27 cellular contexts compared by ENCODE assay signal in genomic region chr1:72197786-72198185, GRCh38.
"Had no signal": no experiment of that assay in that cellular context is flagged by ENCODE, and none has a peak within 500 bp of the region (broad histone marks: within the 10 kb centered on the region; RNA-seq: fewer than 3 reads in every experiment).

No MANE protein-coding gene starts in this region.

- H3K4me1 ChIP-seq: ascending aorta, colonic mucosa, spleen, thyroid gland had no signal

- H3K27ac Mint-ChIP-seq: activated CD4-positive, alpha-beta memory T cell treated with anti-CD3 and anti-CD28 coated beads, Interleukin-2, amount 10 ng/mL, durations not matched to agents 7 days and 5 days; activated CD4-positive, alpha-beta T cell treated with anti-CD3 and anti-CD28 coated beads, Interleukin-2, amount 10 ng/mL, durations not matched to agents 24 days and 14 days; activated naive CD4-positive, alpha-beta T cell treated with anti-CD3 and anti-CD28 coated beads, Interleukin-2, amount 10 ng/mL, durations not matched to agents 7 days and 5 days; activated naive CD8-positive, alpha-beta T cell treated with anti-CD3 and anti-CD28 coated beads, Interleukin-2, amount 50 U/mL, for 24 hours; activated T-cell treated with anti-CD3 and anti-CD28 coated beads, Interleukin-2, amount 50 U/mL, for 72 hours; effector memory CD8-positive, alpha-beta T cell; naive B cell; T-helper 2 cell treated with Interferon-gamma antibody and Interleukin-4, amounts not matched to agents 5 μg/mL and 100 μg/mL, for 36 hours had no signal

- H3K36me3 ChIP-seq: ascending aorta, colonic mucosa, spleen, thyroid gland had no signal

- H3K27ac ChIP-seq: ascending aorta, colonic mucosa, spleen, thyroid gland, VCaP had no signal

- H3K4me2 ChIP-seq: SK-N-SH had no signal

- H3K27me3 Mint-ChIP-seq: activated CD4-positive, alpha-beta memory T cell treated with anti-CD3 and anti-CD28 coated beads, Interleukin-2, amount 10 ng/mL, durations not matched to agents 7 days and 5 days; activated CD4-positive, alpha-beta T cell treated with anti-CD3 and anti-CD28 coated beads, Interleukin-2, amount 10 ng/mL, durations not matched to agents 24 days and 14 days; activated naive CD4-positive, alpha-beta T cell treated with anti-CD3 and anti-CD28 coated beads, Interleukin-2, amount 10 ng/mL, durations not matched to agents 7 days and 5 days; activated naive CD8-positive, alpha-beta T cell treated with anti-CD3 and anti-CD28 coated beads, Interleukin-2, amount 50 U/mL, for 24 hours; central memory CD8-positive, alpha-beta T cell; effector memory CD8-positive, alpha-beta T cell; naive B cell had no signal

- H3K4me1 Mint-ChIP-seq: activated CD4-positive, alpha-beta memory T cell treated with anti-CD3 and anti-CD28 coated beads, Interleukin-2, amount 10 ng/mL, durations not matched to agents 7 days and 5 days; activated CD4-positive, alpha-beta T cell treated with anti-CD3 and anti-CD28 coated beads, Interleukin-2, amount 10 ng/mL, durations not matched to agents 24 days and 14 days; activated naive CD4-positive, alpha-beta T cell treated with anti-CD3 and anti-CD28 coated beads, Interleukin-2, amount 10 ng/mL, durations not matched to agents 7 days and 5 days; activated naive CD8-positive, alpha-beta T cell treated with anti-CD3 and anti-CD28 coated beads, Interleukin-2, amount 50 U/mL, for 24 hours; central memory CD8-positive, alpha-beta T cell; naive B cell; neural crest cell had no signal

- H3K9me3 ChIP-seq: ascending aorta, colonic mucosa, SK-N-SH, thyroid gland had no signal

- H3K9me3 Mint-ChIP-seq: activated CD4-positive, alpha-beta memory T cell treated with anti-CD3 and anti-CD28 coated beads, Interleukin-2, amount 10 ng/mL, durations not matched to agents 7 days and 5 days; activated CD4-positive, alpha-beta T cell treated with anti-CD3 and anti-CD28 coated beads, Interleukin-2, amount 10 ng/mL, durations not matched to agents 24 days and 14 days; activated naive CD4-positive, alpha-beta T cell treated with anti-CD3 and anti-CD28 coated beads, Interleukin-2, amount 10 ng/mL, durations not matched to agents 7 days and 5 days; activated naive CD8-positive, alpha-beta T cell treated with anti-CD3 and anti-CD28 coated beads, Interleukin-2, amount 50 U/mL, for 24 hours; activated T-cell treated with anti-CD3 and anti-CD28 coated beads, Interleukin-2, amount 50 U/mL, for 72 hours; T-helper 2 cell treated with Interferon-gamma antibody and Interleukin-4, amounts not matched to agents 5 μg/mL and 100 μg/mL, for 36 hours had no signal

- H3K4me3 ChIP-seq: ascending aorta, colonic mucosa, spleen, thyroid gland had no signal

- ATAC-seq: activated CD4-positive, CD25-positive, alpha-beta regulatory T cell treated with anti-CD3 and anti-CD28 coated beads, Interleukin-2, amount 50 U/mL, for 24 hours; activated naive CD8-positive, alpha-beta T cell treated with anti-CD3 and anti-CD28 coated beads, Interleukin-2, amount 50 U/mL, for 24 hours; activated T-cell treated with anti-CD3 and anti-CD28 coated beads, Interleukin-2, amount 50 U/mL, for 72 hours; effector memory CD8-positive, alpha-beta T cell; esophagus mucosa; left ventricle myocardium superior; stimulated activated naive CD8-positive, alpha-beta T cell treated with anti-CD3 and anti-CD28 coated beads, Interleukin-15, Interleukin-2, amounts not matched to agents 100 U/mL and 50 U/mL, for 24 hours had no signal

- H3K27me3 ChIP-seq: ascending aorta, colonic mucosa, dorsolateral prefrontal cortex, spleen, thyroid gland had no signal

- DNase-seq: activated CD4-positive, alpha-beta memory T cell treated with anti-CD3 and anti-CD28 coated beads, Interleukin-2, amount 10 ng/mL, durations not matched to agents 7 days and 5 days; activated CD4-positive, alpha-beta T cell treated with anti-CD3 and anti-CD28 coated beads, Interleukin-2, amount 10 ng/mL, durations not matched to agents 24 days and 14 days; activated effector memory CD4-positive, alpha-beta T cell treated with anti-CD3 and anti-CD28 coated beads, Interleukin-2, amount 50 U/mL, for 16 hours; activated naive CD4-positive, alpha-beta T cell treated with anti-CD3 and anti-CD28 coated beads, Interleukin-2, amount 10 ng/mL, durations not matched to agents 7 days and 5 days; activated naive CD8-positive, alpha-beta T cell treated with anti-CD3 and anti-CD28 coated beads, Interleukin-2, amount 50 U/mL, for 24 hours; activated T-cell treated with anti-CD3 and anti-CD28 coated beads, Interleukin-2, amount 50 U/mL, for 72 hours; colonic mucosa; dorsolateral prefrontal cortex; effector memory CD8-positive, alpha-beta T cell; glutamatergic neuron; hypothalamus; left ventricle myocardium superior; mammary epithelial cell; naive B cell; occipital lobe; SK-N-SH; spleen; stimulated activated CD4-positive, alpha-beta T cell treated with anti-CD3 and anti-CD28 coated beads, Interleukin-4, amount 100 ng/mL, for 1 hour; stimulated activated naive CD8-positive, alpha-beta T cell treated with anti-CD3 and anti-CD28 coated beads, Interleukin-15, Interleukin-2, amounts not matched to agents 100 U/mL and 50 U/mL, for 24 hours; thyroid gland had no signal

- H3K4me3 Mint-ChIP-seq: activated CD4-positive, alpha-beta memory T cell treated with anti-CD3 and anti-CD28 coated beads, Interleukin-2, amount 10 ng/mL, durations not matched to agents 7 days and 5 days; activated CD4-positive, alpha-beta T cell treated with anti-CD3 and anti-CD28 coated beads, Interleukin-2, amount 10 ng/mL, durations not matched to agents 24 days and 14 days; activated naive CD4-positive, alpha-beta T cell treated with anti-CD3 and anti-CD28 coated beads, Interleukin-2, amount 10 ng/mL, durations not matched to agents 7 days and 5 days; activated naive CD8-positive, alpha-beta T cell treated with anti-CD3 and anti-CD28 coated beads, Interleukin-2, amount 50 U/mL, for 24 hours; activated T-cell treated with anti-CD3 and anti-CD28 coated beads, Interleukin-2, amount 50 U/mL, for 72 hours; central memory CD8-positive, alpha-beta T cell; effector memory CD8-positive, alpha-beta T cell; naive B cell; neural crest cell; T-helper 2 cell treated with Interferon-gamma antibody and Interleukin-4, amounts not matched to agents 5 μg/mL and 100 μg/mL, for 36 hours had no signal

- H3K9ac ChIP-seq: SK-N-SH had no signal

- H3K36me3 Mint-ChIP-seq: activated naive CD4-positive, alpha-beta T cell treated with anti-CD3 and anti-CD28 coated beads, Interleukin-2, amount 10 ng/mL, durations not matched to agents 7 days and 5 days; naive B cell had no signal
